In genomic region chr11:5688482-5688881, GRCh38 we compare ENCODE assay signal across 13 cellular contexts. TPM values are rescaled to one million over a fixed set of nuclear protein-coding genes. Genes with fewer than 3 reads are reported as not detected.
DNase-seq lines count a peak whose midpoint lies in the region; ATAC-seq and TF ChIP-seq lines count a peak whose summit lies in the region.
"Had no signal": no experiment of that assay in that cellular context is flagged by ENCODE, and none has a peak within 500 bp of the region (broad histone marks: within the 10 kb centered on the region; RNA-seq: fewer than 3 reads in every experiment).

No MANE protein-coding gene starts in this region.

- H3K27ac Mint-ChIP-seq in T-helper 1 cell treated with Interleukin-12 subunit alpha and Interleukin-12 subunit beta and Interleukin-4 antibody, amounts not matched to agents 30 μg/mL and 1 μg/mL, for 36 hours: peak overlapping the region; percentile 46
- H3K27ac Mint-ChIP-seq in HFFc6: peak overlapping the region; percentile 97

- no peak overlapping the region for H3K4me3 Mint-ChIP-seq in T-helper 1 cell treated with Interleukin-12 subunit alpha and Interleukin-12 subunit beta and Interleukin-4 antibody, amounts not matched to agents 30 μg/mL and 1 μg/mL, for 36 hours
- no peak overlapping the region for H3K4me3 Mint-ChIP-seq in HFFc6

- TF ChIP-seq CTCF in HFFc6 (IDR thresholded peaks at IDR 0.05) (no peak), dorsolateral prefrontal cortex (IDR thresholded peaks at IDR 0.05 in 54 of 56, conservative IDR thresholded peaks at IDR 0.05 in 2 of 56; ENCODE audit: low read depth in 1 of 56, partially characterized antibody in 56 of 56) (no peak), omental fat pad (IDR thresholded peaks at IDR 0.05) (no peak)

- H3K27me3 Mint-ChIP-seq in T-helper 1 cell treated with Interleukin-12 subunit alpha and Interleukin-12 subunit beta and Interleukin-4 antibody, amounts not matched to agents 30 μg/mL and 1 μg/mL, for 36 hours (ENCODE audit: low read depth): no peaks in the 10 kb centered on the region
- no peaks in the 10 kb centered on the region for H3K27me3 Mint-ChIP-seq in HFFc6 (ENCODE audit: insufficient read depth)

- H3K27me3 ChIP-seq in dorsolateral prefrontal cortex: no peaks in the 10 kb centered on the region
- no peaks in the 10 kb centered on the region for H3K27me3 ChIP-seq in skeletal muscle tissue (ENCODE audit: control insufficient read depth in 3 of 3, insufficient read depth in 3 of 3, low read length in 3 of 3)

- no peaks in the 10 kb centered on the region for H3K36me3 ChIP-seq in skeletal muscle tissue (ENCODE audit: control insufficient read depth in 3 of 3, insufficient read depth in 3 of 3, low read length in 3 of 3)

- intact Hi-C loops in dorsolateral prefrontal cortex (cut with DNase I): no loop called here

- peaks cover 43% of the 10 kb centered on the region for H3K4me1 Mint-ChIP-seq in T-helper 1 cell treated with Interleukin-12 subunit alpha and Interleukin-12 subunit beta and Interleukin-4 antibody, amounts not matched to agents 30 μg/mL and 1 μg/mL, for 36 hours (ENCODE audit: low read depth)
- peaks cover 63% of the 10 kb centered on the region for H3K4me1 Mint-ChIP-seq in HFFc6 (ENCODE audit: low read depth)

- H3K9me3 Mint-ChIP-seq in T-helper 1 cell treated with Interleukin-12 subunit alpha and Interleukin-12 subunit beta and Interleukin-4 antibody, amounts not matched to agents 30 μg/mL and 1 μg/mL, for 36 hours: no peaks in the 10 kb centered on the region
- no peaks in the 10 kb centered on the region for H3K9me3 Mint-ChIP-seq in HFFc6

- H3K4me1 ChIP-seq in skeletal muscle tissue (ENCODE audit: control insufficient read depth in 3 of 3, insufficient read depth in 3 of 3, low read length in 3 of 3): peaks cover 0 to 13% (median 2%) of the 10 kb centered on the region in 3 donors

- no peak overlapping the region for H3K9ac ChIP-seq in skeletal muscle tissue (ENCODE audit: low read depth in 1 of 3, low read length in 3 of 3)

- peaks cover 29% of the 10 kb centered on the region for H3K36me3 Mint-ChIP-seq in T-helper 1 cell treated with Interleukin-12 subunit alpha and Interleukin-12 subunit beta and Interleukin-4 antibody, amounts not matched to agents 30 μg/mL and 1 μg/mL, for 36 hours (ENCODE audit: low read depth)
- H3K36me3 Mint-ChIP-seq in HFFc6 (ENCODE audit: low read depth): peaks cover 27% of the 10 kb centered on the region

- H3K27ac ChIP-seq in dorsolateral prefrontal cortex: peak overlapping the region in 35 of 59 donors; percentile 4 to 93 (median 83)
- H3K27ac ChIP-seq in skeletal muscle tissue (ENCODE audit: low read depth, low read length): peak overlapping the region; percentile 83
- H3K27ac ChIP-seq: PC-9 had no signal

- no peaks in the 10 kb centered on the region for H3K9me3 ChIP-seq in skeletal muscle tissue (ENCODE audit: control insufficient read depth in 3 of 3, low read length in 3 of 3)

- DNase-seq in T-helper 1 cell (no peak), HFFc6 (no peak), dorsolateral prefrontal cortex (no peak), NCI-H1417 treated with DMSO at 0.1 percent for 48 hours (lab: John Stamatoyannopoulos, UW) (no peak), NCI-H510A (lab: John Stamatoyannopoulos, UW) (no peak), omental fat pad (ENCODE audit: low spot score) (no peak)
- DNase-seq: 8988T, DMS 273 treated with DMSO at 0.1 percent for 48 hours, NCI-H2171 treated with DMSO at 0.1 percent for 48 hours, PC-9 had no signal

- H3K4me3 ChIP-seq in dorsolateral prefrontal cortex: no peak overlapping the region
- H3K4me3 ChIP-seq in skeletal muscle tissue (ENCODE audit: low read length in 3 of 3): no peak overlapping the region
- H3K4me3 ChIP-seq: PC-9 had no signal

- no peak for ATAC-seq in omental fat pad (ENCODE audit: low FRiP score)
- ATAC-seq: HCT116 had no signal

RNA-seq across cellular contexts. Expression of gene TRIM22, which starts 1.1 kb away (rescaled TPM):
- total RNA-seq in HFFc6 (2021; fragmentation: NEBNext Ultra II Directional; extraction: Animal tissue kit (Norgen Biotek cat#: 25700)): 100 to 1,000 TPM in 5 of 6 experiments, 10 to 100 TPM in 1; 77.9 to 131 (median 118) TPM
- total RNA-seq in dorsolateral prefrontal cortex (10 to 100 TPM; 15.5 to 93.4 (median 31.6) TPM), skeletal muscle tissue (13.0 TPM), omental fat pad (100 to 1,000 TPM in 1 of 4 donors, 10 to 100 TPM in 3; 22.3 to 163 (median 55.7) TPM)

RNA-seq across cellular contexts. Expression of gene TRIM5, which starts 3.6 kb away (rescaled TPM):
- 10 to 100 TPM; 35.7 to 49.4 (median 43.5) TPM for total RNA-seq in HFFc6 (2021; fragmentation: NEBNext Ultra II Directional; extraction: Animal tissue kit (Norgen Biotek cat#: 25700))
- 10 to 100 TPM in 18 of 120 experiments, 1 to 10 TPM in 102; 2.7 to 18.5 (median 7.0) TPM for total RNA-seq in dorsolateral prefrontal cortex
- total RNA-seq in skeletal muscle tissue: 12.5 TPM
- 10 to 100 TPM; 18.0 to 24.4 (median 21.1) TPM for total RNA-seq in omental fat pad

RNA-seq across cellular contexts. Expression of gene OR56B1, which starts 47.8 kb away (rescaled TPM):
- total RNA-seq in HFFc6 (2021; fragmentation: NEBNext Ultra II Directional; extraction: Animal tissue kit (Norgen Biotek cat#: 25700)): not detected
- 1 to 10 TPM in 2 of 120 experiments, under 1 TPM in 49, not detected in 69; 0.17 to 1.1 (median 0.33) TPM for total RNA-seq in dorsolateral prefrontal cortex
- total RNA-seq in skeletal muscle tissue: not detected
- under 1 TPM in 1 of 4 donors, not detected in 3; 0.47 TPM for total RNA-seq in omental fat pad
- total RNA-seq: PC-9 had no signal
